ENCODE assay signal across 8 cellular contexts in genomic region chr3:132723024-132723462, GRCh38. TPM values are rescaled to one million over a fixed set of nuclear protein-coding genes. Genes with fewer than 3 reads are reported as not detected.
DNase-seq lines count a peak whose midpoint lies in the region; ATAC-seq and TF ChIP-seq lines count a peak whose summit lies in the region.

No MANE protein-coding gene starts in this region.

- no peaks in the 10 kb centered on the region for H3K27me3 ChIP-seq in ascending aorta

- H3K4me3 ChIP-seq in ascending aorta, result peak overlapping the region; percentile 75 to 85
- H3K4me3 ChIP-seq in lower leg skin (ENCODE audit: low read depth, poor library complexity, severe bottlenecking), result peak overlapping the region; percentile 16

- H3K9me3 Mint-ChIP-seq in type B pancreatic cell, result no peaks in the 10 kb centered on the region

- intact Hi-C loops in ascending aorta (cut with DNase I), result loop anchor here (2.0 to 5.0 kb wide), 3 partner anchors 316 to 1831 kb away; partner anchors contain the start of genes ATP2C1, CEP63 and TMEM108
- intact Hi-C loops in lower leg skin (cut with DNase I; ENCODE audit: low total_unique reads), result no loop called here

- peak overlapping the region; percentile 94 for H3K4me3 Mint-ChIP-seq in type B pancreatic cell

- H3K4me1 Mint-ChIP-seq in type B pancreatic cell (ENCODE audit: unreplicated experiment), result peaks cover 18% of the 10 kb centered on the region

- ATAC-seq in HG02885 (IDR thresholded peaks at IDR 0.05; ENCODE audit: poor library complexity, unreplicated experiment), result peak; percentile 1

- H3K9me3 ChIP-seq in ascending aorta, result no peaks in the 10 kb centered on the region

- H3K27ac ChIP-seq in ascending aorta, result peak overlapping the region; percentile 75 to 86

- H3K4me1 ChIP-seq in ascending aorta, result peaks cover 6 to 17% of the 10 kb centered on the region in 2 donors

- H3K27me3 Mint-ChIP-seq in type B pancreatic cell, result no peaks in the 10 kb centered on the region

- TF ChIP-seq CTCF in ascending aorta (IDR thresholded peaks at IDR 0.05) (no peak), lower leg skin (IDR thresholded peaks at IDR 0.05) (no peak), type B pancreatic cell (conservative IDR thresholded peaks at IDR 0.05) (no peak)

- WGBS in lower leg skin, 2 donors, result 3 to 6% methylated on average over 17 of the region's 17 CpGs

- peak; percentile 88 for DNase-seq in ELF-1 (ENCODE audit: low read depth, low spot score)
- DNase-seq in ascending aorta (ENCODE audit: low spot score in 2 of 2), result no peak
- no peak for DNase-seq in lower leg skin (ENCODE audit: low spot score in 2 of 2)
- DNase-seq in type B pancreatic cell (ENCODE audit: extremely low spot score, unreplicated experiment), result no peak
- no peak for DNase-seq in NCI-H1417 (lab: John Stamatoyannopoulos, UW)
- no peak for DNase-seq in cortex of kidney (lab: John Stamatoyannopoulos, UW)
- no peak for DNase-seq in T1000 (lab: John Stamatoyannopoulos, UW)

- H3K27ac Mint-ChIP-seq in type B pancreatic cell, result peak overlapping the region; percentile 90

- H3K36me3 ChIP-seq in ascending aorta, result peaks cover 0 to 7% of the 10 kb centered on the region in 2 donors

- H3K36me3 Mint-ChIP-seq in type B pancreatic cell, result peaks cover 14% of the 10 kb centered on the region

- no peak for TF ChIP-seq POLR2A in lower leg skin (IDR thresholded peaks at IDR 0.05)

RNA-seq across cellular contexts. Expression of gene NPHP3, which starts 0.8 kb away (rescaled TPM):
- total RNA-seq in ascending aorta, result 11.9 TPM
- total RNA-seq in lower leg skin, result 10 to 100 TPM; 16.3 to 37.1 (median 30.2) TPM
- total RNA-seq in type B pancreatic cell (ENCODE audit: low replicate concordance), result 9.1 and 22.4 TPM in 2 replicates
